ENCODE assay signal across 17 cellular contexts in the genomic region with DNA sequence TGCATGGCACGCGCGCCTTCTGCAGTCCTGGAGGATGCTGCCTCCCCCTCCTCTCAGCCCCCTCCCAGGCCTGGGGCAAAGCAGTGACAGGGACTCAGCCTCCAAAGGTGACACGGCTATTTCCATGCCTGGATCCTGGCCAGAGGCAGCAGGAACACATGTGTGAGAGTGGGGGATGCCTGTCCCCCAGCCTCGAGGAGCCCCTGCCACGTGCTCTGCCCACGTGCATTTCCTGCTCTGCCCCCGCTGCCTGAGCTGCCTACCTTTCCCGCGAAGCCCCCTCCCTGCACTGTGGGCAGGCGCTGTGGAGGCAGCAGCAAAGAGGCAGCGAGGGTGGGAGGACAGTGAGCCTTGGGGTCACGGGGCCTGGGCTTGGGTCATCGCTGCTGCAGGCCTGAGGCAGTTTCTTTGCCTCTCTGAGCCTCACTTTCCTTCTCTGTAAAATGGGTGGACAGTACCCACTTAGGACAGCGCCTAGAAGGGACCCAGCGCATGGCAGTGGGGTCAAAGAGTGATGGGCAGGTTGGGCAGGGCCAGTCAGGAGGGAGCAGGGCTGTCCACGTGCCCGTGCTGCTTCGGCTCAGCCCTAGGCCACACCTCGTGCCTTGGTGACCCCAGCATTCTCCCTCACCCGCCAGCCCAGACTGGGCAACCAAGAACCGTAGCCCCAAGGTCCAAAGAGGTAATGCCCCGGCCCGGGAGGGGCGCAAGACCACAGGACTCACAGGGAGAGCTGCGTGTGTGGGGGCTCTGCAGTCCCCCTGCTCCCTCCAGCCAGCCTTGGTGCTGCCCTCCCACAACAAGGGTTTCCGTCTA. TPM values are rescaled to one million over a fixed set of nuclear protein-coding genes. Genes with fewer than 3 reads are reported as not detected.
"Had no signal": no experiment of that assay in that cellular context is flagged by ENCODE, and none has a peak within 500 bp of the region (broad histone marks: within the 10 kb centered on the region; RNA-seq: fewer than 3 reads in every experiment).

No MANE protein-coding gene starts in this region.

- DNase-seq: activated CD4-positive, alpha-beta T cell treated with anti-CD3 and anti-CD28 coated beads for 36 hours; activated CD4-positive, alpha-beta T cell treated with anti-CD3 and anti-CD28 coated beads, Interleukin-2, amount 50 U/mL, for 48 hours; activated gamma-delta T cell; effector memory CD8-positive, alpha-beta T cell; esophagus squamous epithelium; heart right ventricle; immature natural killer cell; kidney glomerular epithelial cell; naive B cell; psoas muscle; small intestine; stimulated activated CD4-positive, alpha-beta T cell treated with anti-CD3 and anti-CD28 coated beads, Interleukin-15, amount 100 ng/mL, for 24 hours; stimulated activated CD4-positive, alpha-beta T cell treated with anti-CD3 and anti-CD28 coated beads, Interleukin-2, amount 100 ng/mL, for 48 hours had no signal

- ATAC-seq: activated CD4-positive, alpha-beta T cell treated with anti-CD3 and anti-CD28 coated beads for 36 hours; effector memory CD8-positive, alpha-beta T cell; WTC11 had no signal

- H3K4me3 ChIP-seq: esophagus squamous epithelium, heart right ventricle, mucosa of descending colon, neural progenitor cell, psoas muscle, suprapubic skin had no signal

- H3K27me3 ChIP-seq: esophagus squamous epithelium, heart right ventricle, suprapubic skin had no signal

- H3K27ac ChIP-seq: esophagus squamous epithelium, heart right ventricle, neural progenitor cell, suprapubic skin had no signal

RNA-seq across cellular contexts. Expression of gene FLRT1, which starts 48.6 kb away (rescaled TPM):
- total RNA-seq: suprapubic skin had no signal
